Comparison of ENCODE assay signal across 19 cellular contexts in genomic region chr15:90939756-90940155, GRCh38. TPM values are rescaled to one million over a fixed set of nuclear protein-coding genes. Genes with fewer than 3 reads are reported as not detected.
DNase-seq lines count a peak whose midpoint lies in the region; ATAC-seq, FAIRE-seq and TF ChIP-seq lines count a peak whose summit lies in the region.
"Had no signal": no experiment of that assay in that cellular context is flagged by ENCODE, and none has a peak within 500 bp of the region (broad histone marks: within the 10 kb centered on the region; RNA-seq: fewer than 3 reads in every experiment).

No MANE protein-coding gene starts in this region.

- peaks cover 79 to 90% (median 85%) of the 10 kb centered on the region in 11 experiments for H3K36me3 ChIP-seq in BLaER1 treated with 17β-estradiol and CSF1 and Interleukin-3, amounts not matched to agents 10 nM and 100 nM
- H3K36me3 ChIP-seq in mucosa of descending colon (ENCODE audit: low read depth) = peaks cover 6% of the 10 kb centered on the region

- peak overlapping the region in 9 of 11 experiments; percentile 5 to 41 (median 20); a peak in 4 of 22 replicates for H3K9ac ChIP-seq in BLaER1 treated with 17β-estradiol and CSF1 and Interleukin-3, amounts not matched to agents 10 nM and 100 nM

- CTCF ChIA-PET in CD4-positive, alpha-beta T cell (lab: Charles Lee) = interaction anchor here (1.1 kb wide), 1 partner anchor 14 kb away, joined by 3 read pairs; no protein-coding TSS in a partner anchor

- DNase-seq in CD4-positive, alpha-beta T cell = no peak
- peak in 2 of 3 donors; percentile 9 to 15 for DNase-seq in mucosa of descending colon
- no peak for DNase-seq in stimulated activated naive B cell treated with anti-CD40 and anti-IgM and Interleukin-4, amounts not matched to agents 10 μg/mL and 1 μg/mL and 100 μg/mL, for 72 hours
- DNase-seq in NCI-H748 treated with DMSO at 0.1 percent for 48 hours (lab: John Stamatoyannopoulos, UW) = no peak
- DNase-seq in GM19239 (ENCODE audit: insufficient read length, low spot score) = no peak
- DNase-seq: CD4-positive, CD25-positive, alpha-beta regulatory T cell; CD8-positive, alpha-beta memory T cell; DMS 273 treated with DMSO at 0.1 percent for 48 hours; DMS79; EL; GDM1; H9 had no signal

- no peak overlapping the region for H3K4me3 ChIP-seq in BLaER1 treated with 17β-estradiol and CSF1 and Interleukin-3, amounts not matched to agents 10 nM and 100 nM
- H3K4me3 ChIP-seq in mucosa of descending colon = no peak overlapping the region
- H3K4me3 ChIP-seq: GM12878, GM23338 had no signal

- peaks cover 71% of the 10 kb centered on the region for H3K36me3 Mint-ChIP-seq in CD4-positive, alpha-beta T cell (ENCODE audit: low read depth)
- peaks cover 37 to 43% of the 10 kb centered on the region in 2 donors for H3K36me3 Mint-ChIP-seq in stimulated activated naive B cell treated with anti-CD40 and anti-IgM and Interleukin-4, amounts not matched to agents 10 μg/mL and 1 μg/mL and 100 μg/mL, for 72 hours

- intact Hi-C loops in CD4-positive, alpha-beta T cell (cut with DNase I, micrococcal nuclease) = loop anchor here (5.0 to 10.0 kb wide), 3 partner anchors 55 to 1045 kb away; partner anchors contain the start of genes AP3S2 (in 2 of the 2) and PRC1 (in 1 of the 2)
- intact Hi-C loops in mucosa of descending colon (cut with DNase I, micrococcal nuclease) = no loop called here

- peak overlapping the region in 1 of 11 experiments; percentile 12; a peak in 3 of 22 replicates for H3K4me2 ChIP-seq in BLaER1 treated with 17β-estradiol and CSF1 and Interleukin-3, amounts not matched to agents 10 nM and 100 nM
- H3K4me2 ChIP-seq: GM23338 had no signal

- no peak for FAIRE-seq in GM19239 (lab: Jason Lieb, UNC)
- FAIRE-seq: D721Med, GM12878 had no signal

- peaks cover 13% of the 10 kb centered on the region for H3K4me1 Mint-ChIP-seq in CD4-positive, alpha-beta T cell (ENCODE audit: low read depth)
- H3K4me1 Mint-ChIP-seq in stimulated activated naive B cell treated with anti-CD40 and anti-IgM and Interleukin-4, amounts not matched to agents 10 μg/mL and 1 μg/mL and 100 μg/mL, for 72 hours = peaks cover 11 to 24% of the 10 kb centered on the region in 2 donors

- H3K27me3 ChIP-seq in BLaER1 treated with 17β-estradiol and CSF1 and Interleukin-3, amounts not matched to agents 10 nM and 100 nM = no peaks in the 10 kb centered on the region
- no peaks in the 10 kb centered on the region for H3K27me3 ChIP-seq in CD4-positive, alpha-beta T cell (ENCODE audit: control insufficient read depth, insufficient read depth, low read length)

- H3K9me3 Mint-ChIP-seq in CD4-positive, alpha-beta T cell = no peaks in the 10 kb centered on the region
- no peaks in the 10 kb centered on the region for H3K9me3 Mint-ChIP-seq in stimulated activated naive B cell treated with anti-CD40 and anti-IgM and Interleukin-4, amounts not matched to agents 10 μg/mL and 1 μg/mL and 100 μg/mL, for 72 hours
- H3K9me3 Mint-ChIP-seq: CD4-positive, CD25-positive, alpha-beta regulatory T cell; CD8-positive, alpha-beta memory T cell; GM23338; H9 had no signal

- H3K4me3 Mint-ChIP-seq in CD4-positive, alpha-beta T cell = peak overlapping the region; percentile 25
- no peak overlapping the region for H3K4me3 Mint-ChIP-seq in stimulated activated naive B cell treated with anti-CD40 and anti-IgM and Interleukin-4, amounts not matched to agents 10 μg/mL and 1 μg/mL and 100 μg/mL, for 72 hours
- H3K4me3 Mint-ChIP-seq: CD8-positive, alpha-beta memory T cell; GM23338; H9 had no signal

- no peak overlapping the region for H3K27ac ChIP-seq in BLaER1 treated with 17β-estradiol and CSF1 and Interleukin-3, amounts not matched to agents 10 nM and 100 nM
- no peak overlapping the region for H3K27ac ChIP-seq in CD4-positive, alpha-beta T cell (ENCODE audit: low read depth, low read length)
- H3K27ac ChIP-seq: C4-2B had no signal

- peaks cover 22 to 35% (median 29%) of the 10 kb centered on the region in 10 experiments for H3K4me1 ChIP-seq in BLaER1 treated with 17β-estradiol and CSF1 and Interleukin-3, amounts not matched to agents 10 nM and 100 nM
- H3K4me1 ChIP-seq in mucosa of descending colon (ENCODE audit: low read depth) = peaks cover 10% of the 10 kb centered on the region

- H3K9me3 ChIP-seq in BLaER1 treated with 17β-estradiol and CSF1 and Interleukin-3, amounts not matched to agents 10 nM and 100 nM (replicated peaks in 1 of 11) = no peaks in the 10 kb centered on the region
- H3K9me3 ChIP-seq in CD4-positive, alpha-beta T cell (ENCODE audit: control insufficient read depth, low read length) = no peaks in the 10 kb centered on the region
- H3K9me3 ChIP-seq in mucosa of descending colon = no peaks in the 10 kb centered on the region

- ATAC-seq in CD4-positive, alpha-beta T cell (ENCODE audit: poor library complexity) = no peak
- ATAC-seq in mucosa of descending colon = no peak
- ATAC-seq in stimulated activated naive B cell treated with anti-CD40 and anti-IgM and Interleukin-4, amounts not matched to agents 10 μg/mL and 1 μg/mL and 100 μg/mL, for 72 hours (replicated peaks) = no peak
- ATAC-seq: GM12878, GM23338, HCT116 had no signal

- H3K27me3 Mint-ChIP-seq in CD4-positive, alpha-beta T cell = no peaks in the 10 kb centered on the region
- no peaks in the 10 kb centered on the region for H3K27me3 Mint-ChIP-seq in stimulated activated naive B cell treated with anti-CD40 and anti-IgM and Interleukin-4, amounts not matched to agents 10 μg/mL and 1 μg/mL and 100 μg/mL, for 72 hours
- H3K27me3 Mint-ChIP-seq: CD4-positive, CD25-positive, alpha-beta regulatory T cell; CD8-positive, alpha-beta memory T cell had no signal

- H4K20me1 ChIP-seq in BLaER1 treated with 17β-estradiol and CSF1 and Interleukin-3, amounts not matched to agents 10 nM and 100 nM = peaks cover 9 to 63% (median 25%) of the 10 kb centered on the region in 11 experiments; a peak in 19 of 22 replicates

- POLR2A ChIA-PET in CD4-positive, alpha-beta T cell (lab: Charles Lee) = interaction anchor here (0.9 kb wide), 1 partner anchor 15 kb away, joined by 3 read pairs; the partner anchor contains the start of gene RCCD1

- no peak overlapping the region for H3K27ac Mint-ChIP-seq in CD4-positive, alpha-beta T cell
- H3K27ac Mint-ChIP-seq in stimulated activated naive B cell treated with anti-CD40 and anti-IgM and Interleukin-4, amounts not matched to agents 10 μg/mL and 1 μg/mL and 100 μg/mL, for 72 hours = peak overlapping the region; percentile 47
- H3K27ac Mint-ChIP-seq: CD4-positive, CD25-positive, alpha-beta regulatory T cell; GM23338; H9 had no signal

- no peak for TF ChIP-seq CTCF in CD4-positive, alpha-beta T cell (IDR thresholded peaks at IDR 0.05)
- no peak for TF ChIP-seq CTCF in mucosa of descending colon (IDR thresholded peaks at IDR 0.05)

RNA-seq across cellular contexts. Expression of gene UNC45A, which starts 4.7 kb away (rescaled TPM):
- total RNA-seq in CD4-positive, alpha-beta T cell = 10 to 100 TPM; 17.6 to 18.9 TPM
- total RNA-seq in mucosa of descending colon = 10 to 100 TPM; 43.9 to 92.5 (median 54.8) TPM

RNA-seq across cellular contexts. Expression of gene HDDC3, which starts 7.4 kb away (rescaled TPM):
- 10 to 100 TPM in 1 of 2 experiments, 1 to 10 TPM in 1; 9.9 to 10.8 TPM for total RNA-seq in CD4-positive, alpha-beta T cell
- 10 to 100 TPM; 10.7 to 23.4 (median 15.4) TPM for total RNA-seq in mucosa of descending colon

RNA-seq across cellular contexts. Expression of gene RCCD1, which starts 14.9 kb away (rescaled TPM):
- 1 to 10 TPM; 4.5 to 4.8 TPM for total RNA-seq in CD4-positive, alpha-beta T cell
- 10 to 100 TPM; 18.5 to 21.5 (median 20.7) TPM for total RNA-seq in mucosa of descending colon
- total RNA-seq: H4 had no signal

RNA-seq across cellular contexts. Expression of gene MAN2A2, which starts 36.7 kb away (rescaled TPM):
- 100 to 1,000 TPM; 125 to 128 TPM for total RNA-seq in CD4-positive, alpha-beta T cell
- 10 to 100 TPM; 50.9 to 75.8 (median 75.3) TPM for total RNA-seq in mucosa of descending colon

RNA-seq across cellular contexts. Expression of gene PRC1, which starts 54.6 kb away (rescaled TPM):
- total RNA-seq in CD4-positive, alpha-beta T cell = 10 to 100 TPM; 24.4 to 26.7 TPM
- total RNA-seq in mucosa of descending colon = 10 to 100 TPM; 10.9 to 41.0 (median 12.3) TPM

Comparison
In these comparisons a context has a peak if more than half of its experiments do, and no peak if none do; other contexts are left out.
1. DNase-seq: peak in mucosa of descending colon (2 of 3); none in CD4-positive, alpha-beta T cell (0 of 10), stimulated activated naive B cell treated with anti-CD40 and anti-IgM and Interleukin-4, amounts not matched to agents 10 μg/mL and 1 μg/mL and 100 μg/mL, for 72 hours (single experiment), NCI-H748 treated with DMSO at 0.1 percent for 48 hours (single experiment) and GM19239 (single experiment).
2. intact Hi-C loops: an anchor here in CD4-positive, alpha-beta T cell (5.0 to 10.0 kb wide); none called in mucosa of descending colon.